ENCODE assay signal across 16 cellular contexts in genomic region chr13:114310961-114311360, GRCh38. TPM values are rescaled to one million over a fixed set of nuclear protein-coding genes. Genes with fewer than 3 reads are reported as not detected.
DNase-seq lines count a peak whose midpoint lies in the region; ATAC-seq and TF ChIP-seq lines count a peak whose summit lies in the region.
"Had no signal": no experiment of that assay in that cellular context is flagged by ENCODE, and none has a peak within 500 bp of the region (broad histone marks: within the 10 kb centered on the region; RNA-seq: fewer than 3 reads in every experiment).

No MANE protein-coding gene starts in this region.

- H3K4me3 Mint-ChIP-seq in chondrocyte (ENCODE audit: unreplicated experiment): no peak overlapping the region
- no peak overlapping the region for H3K4me3 Mint-ChIP-seq in neural progenitor cell

- H3K4me1 ChIP-seq in DOHH2 (ENCODE audit: control insufficient read depth, low read length) (peaks cover 58% of the 10 kb centered on the region), Karpas-422 (ENCODE audit: low read length) (peaks cover 40% of the 10 kb centered on the region), neural progenitor cell (peaks cover 8% of the 10 kb centered on the region)

- TF ChIP-seq CTCF in DOHH2 (IDR thresholded peaks at IDR 0.05; ENCODE audit: low read depth, low read length, poor library complexity, severe bottlenecking): no peak
- no peak for TF ChIP-seq CTCF in chondrocyte (IDR thresholded peaks at IDR 0.05)
- TF ChIP-seq CTCF in neural progenitor cell (IDR thresholded peaks at IDR 0.05): no peak

- H3F3A ChIP-seq in DOHH2 (ENCODE audit: control insufficient read depth, insufficient read depth): peaks cover 48% of the 10 kb centered on the region
- peaks cover 40% of the 10 kb centered on the region for H3F3A ChIP-seq in neural progenitor cell (ENCODE audit: low read depth)

- no peak overlapping the region for H2AFZ ChIP-seq in Karpas-422 (ENCODE audit: low read length)
- no peak overlapping the region for H2AFZ ChIP-seq in neural progenitor cell (replicated peaks)

- H3K36me3 Mint-ChIP-seq in chondrocyte (ENCODE audit: low read depth) (peaks cover 8% of the 10 kb centered on the region), neural progenitor cell (peaks cover 7% of the 10 kb centered on the region)

- DNase-seq in Karpas-422 (no peak), chondrocyte (ENCODE audit: low spot score) (no peak), iris pigment epithelial cell (ENCODE audit: low read depth) (peak; percentile 65), neural progenitor cell (ENCODE audit: low spot score) (no peak), H4 (ENCODE audit: low spot score) (no peak)
- no peak for DNase-seq in activated CD4-positive, alpha-beta T cell treated with anti-CD3 and anti-CD28 coated beads, Interleukin-2, amount 50 U/mL, for 1 hour
- DNase-seq: COR-L47; NCI-H1105; NCI-H187 treated with DMSO at 0.1 percent for 48 hours; NCI-H446; NK-92 treated with Interleukin-12 subunit alpha and Interleukin-12 subunit beta, amount 100 ng/mL, for 24 hours; RPMI8226 had no signal

- peaks cover 13% of the 10 kb centered on the region; the same call in 1 of the 2 replicates for H4K20me1 ChIP-seq in DOHH2 (ENCODE audit: control insufficient read depth, insufficient read depth, low read depth, low read length)
- H4K20me1 ChIP-seq in Karpas-422 (ENCODE audit: insufficient read depth, low read depth, low read length): peaks cover 7% of the 10 kb centered on the region; the same call in 1 of the 2 replicates
- H4K20me1 ChIP-seq in neural progenitor cell (ENCODE audit: low read depth): peaks cover 7% of the 10 kb centered on the region

- H3K4me1 Mint-ChIP-seq in chondrocyte (ENCODE audit: low read depth) (peaks cover 30% of the 10 kb centered on the region), neural progenitor cell (peaks cover 19% of the 10 kb centered on the region)

- H3K9ac ChIP-seq in Karpas-422 (ENCODE audit: low read length): no peak overlapping the region
- H3K9ac ChIP-seq in neural progenitor cell: no peak overlapping the region

- H3K79me2 ChIP-seq in DOHH2 (ENCODE audit: control insufficient read depth, low read length) (peaks cover 25% of the 10 kb centered on the region), Karpas-422 (ENCODE audit: low read length) (peaks cover 26% of the 10 kb centered on the region), neural progenitor cell (ENCODE audit: low read depth) (peaks cover 24% of the 10 kb centered on the region)

- no peaks in the 10 kb centered on the region for H3K9me3 Mint-ChIP-seq in chondrocyte (ENCODE audit: low read depth)
- no peaks in the 10 kb centered on the region for H3K9me3 Mint-ChIP-seq in neural progenitor cell

- peak overlapping the region; percentile 57 for H3K27ac Mint-ChIP-seq in chondrocyte (ENCODE audit: unreplicated experiment)
- H3K27ac Mint-ChIP-seq in neural progenitor cell: no peak overlapping the region

- H3K9me2 ChIP-seq in DOHH2 (replicated peaks; ENCODE audit: control insufficient read depth, low read length) (no peaks in the 10 kb centered on the region), Karpas-422 (replicated peaks; ENCODE audit: insufficient read depth, low read length) (no peaks in the 10 kb centered on the region; the same call in 1 of the 2 replicates)

- H3K27ac ChIP-seq in DOHH2 (ENCODE audit: low read depth, low read length) (peak overlapping the region; percentile 98), Karpas-422 (ENCODE audit: low read length) (peak overlapping the region; percentile 62), neural progenitor cell (no peak overlapping the region)
- H3K27ac ChIP-seq: A549 had no signal

- peaks cover 27% of the 10 kb centered on the region for H3K36me3 ChIP-seq in DOHH2 (ENCODE audit: control insufficient read depth, low read length)
- no peaks in the 10 kb centered on the region for H3K36me3 ChIP-seq in Karpas-422 (ENCODE audit: insufficient read depth, low read length)
- peaks cover 2% of the 10 kb centered on the region for H3K36me3 ChIP-seq in neural progenitor cell

- H3K4me2 ChIP-seq in DOHH2 (ENCODE audit: low read length): peak overlapping the region; percentile 84; the same call in 1 of the 2 replicates
- no peak overlapping the region for H3K4me2 ChIP-seq in Karpas-422 (ENCODE audit: low read depth, low read length, poor library complexity, severe bottlenecking)
- no peak overlapping the region for H3K4me2 ChIP-seq in neural progenitor cell
- H3K4me2 ChIP-seq: A549 had no signal

- no peaks in the 10 kb centered on the region for H3K9me3 ChIP-seq in DOHH2 (ENCODE audit: control insufficient read depth, insufficient read depth, low read length)
- no peaks in the 10 kb centered on the region for H3K9me3 ChIP-seq in Karpas-422 (ENCODE audit: low read length)
- no peaks in the 10 kb centered on the region for H3K9me3 ChIP-seq in neural progenitor cell (ENCODE audit: low read depth)
- H3K9me3 ChIP-seq: A549 had no signal

- H3K27me3 Mint-ChIP-seq in chondrocyte (ENCODE audit: low read depth): no peaks in the 10 kb centered on the region
- peaks cover 3% of the 10 kb centered on the region for H3K27me3 Mint-ChIP-seq in neural progenitor cell (ENCODE audit: insufficient read depth, low read depth)

- ATAC-seq in GM21529 (IDR thresholded peaks at IDR 0.05; ENCODE audit: unreplicated experiment): no peak
- ATAC-seq: A549, HCT116 had no signal

- H3K4me3 ChIP-seq in DOHH2 (ENCODE audit: low read length) (no peak overlapping the region), Karpas-422 (ENCODE audit: low read length) (no peak overlapping the region), neural progenitor cell (no peak overlapping the region)
- H3K4me3 ChIP-seq: A549 had no signal

- H3K27me3 ChIP-seq in DOHH2 (ENCODE audit: control insufficient read depth, low read length) (no peaks in the 10 kb centered on the region), Karpas-422 (ENCODE audit: low read length) (no peaks in the 10 kb centered on the region), neural progenitor cell (no peaks in the 10 kb centered on the region)

RNA-seq across cellular contexts. Expression of gene CHAMP1, which starts 3.3 kb away (rescaled TPM):
- total RNA-seq in Karpas-422 (2014; rRNA removed; shearing (Covaris generic); ENCODE audit: low replicate concordance): 22.5 and 35.2 TPM in 2 replicates
- total RNA-seq in chondrocyte (22.0 to 25.0 TPM (median 23.5 TPM) in 3 replicates), neural progenitor cell (ENCODE audit: low replicate concordance) (25.4 and 35.3 TPM in 2 replicates)
- 13.9 and 23.9 TPM in 2 replicates for total RNA-seq in H4 (2014; rRNA removed; shearing (Covaris generic))

RNA-seq across cellular contexts. Expression of gene UPF3A, which starts 29.6 kb away (rescaled TPM):
- 35.8 and 41.1 TPM in 2 replicates for total RNA-seq in Karpas-422 (2014; rRNA removed; shearing (Covaris generic); ENCODE audit: low replicate concordance)
- total RNA-seq in chondrocyte (44.4 to 48.7 TPM (median 46.2 TPM) in 3 replicates), neural progenitor cell (ENCODE audit: low replicate concordance) (60.1 and 74.4 TPM in 2 replicates)
- 6.8 and 10.4 TPM in 2 replicates for total RNA-seq in H4 (2014; rRNA removed; shearing (Covaris generic))
